Comparison of ENCODE assay signal across 8 cellular contexts in the genomic region with DNA sequence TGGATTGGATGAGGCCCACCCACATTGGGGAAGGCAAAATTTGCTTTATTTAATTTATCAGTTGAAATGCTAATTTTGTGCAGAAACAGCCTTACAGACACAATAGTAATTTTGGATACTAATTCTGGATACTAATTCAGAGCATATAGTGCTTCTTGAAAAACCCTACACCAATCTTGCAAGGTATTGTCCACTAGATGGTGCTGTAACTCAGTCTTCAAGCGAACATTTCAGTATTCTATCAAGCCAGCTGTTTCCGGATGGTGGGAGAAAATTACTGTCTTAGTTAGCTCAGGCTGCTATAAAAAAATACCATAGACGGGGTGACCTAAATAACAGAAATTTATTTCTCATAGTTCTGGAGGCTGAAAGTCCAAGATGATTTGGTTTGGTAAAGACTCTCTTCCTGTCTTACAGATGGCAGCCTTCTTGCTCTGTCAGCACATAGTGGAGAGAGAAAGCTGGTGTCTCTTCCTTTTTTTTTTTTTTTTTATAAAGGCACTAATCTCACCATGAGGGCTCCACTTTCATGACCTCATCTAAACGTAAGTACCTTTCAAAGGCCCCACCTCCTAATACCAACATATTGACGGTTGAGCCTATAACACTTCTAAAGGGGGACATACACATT.
DNase-seq lines count a peak whose midpoint lies in the region; ATAC-seq and TF ChIP-seq lines count a peak whose summit lies in the region.

No MANE protein-coding gene starts in this region.

- peak; percentile 59 for DNase-seq in MV-4-11 (lab: John Stamatoyannopoulos, UW)
- peak; percentile 39 for DNase-seq in WERI-Rb-1
- DNase-seq in mesendoderm = peak; percentile 85
- no peak for DNase-seq in activated CD8-positive, alpha-beta memory T cell treated with anti-CD3 and anti-CD28 coated beads, Interleukin-2, amount 50 U/mL, for 4 hours
- no peak for DNase-seq in activated naive CD4-positive, alpha-beta T cell treated with anti-CD3 and anti-CD28 coated beads, Interleukin-2, amount 10 ng/mL, durations not matched to agents 7 days and 5 days

- no peak overlapping the region for H3K27ac Mint-ChIP-seq in activated naive CD4-positive, alpha-beta T cell treated with anti-CD3 and anti-CD28 coated beads, Interleukin-2, amount 10 ng/mL, durations not matched to agents 7 days and 5 days

- no peaks in the 10 kb centered on the region for H3K27me3 Mint-ChIP-seq in activated naive CD4-positive, alpha-beta T cell treated with anti-CD3 and anti-CD28 coated beads, Interleukin-2, amount 10 ng/mL, durations not matched to agents 7 days and 5 days

- no peak overlapping the region for H3K4me3 Mint-ChIP-seq in activated naive CD4-positive, alpha-beta T cell treated with anti-CD3 and anti-CD28 coated beads, Interleukin-2, amount 10 ng/mL, durations not matched to agents 7 days and 5 days

- no CpG with 5 or more reads among the region's 5 CpGs for WGBS in mesendoderm (ENCODE audit: extremely low coverage, insufficient coverage, low lambda C conversion rate)

- no peak overlapping the region for H2BK5ac ChIP-seq in mesendoderm (ENCODE audit: low read length)

- H3K4me2 ChIP-seq in mesendoderm (ENCODE audit: low read length) = no peak overlapping the region

- H3K36me3 Mint-ChIP-seq in activated naive CD4-positive, alpha-beta T cell treated with anti-CD3 and anti-CD28 coated beads, Interleukin-2, amount 10 ng/mL, durations not matched to agents 7 days and 5 days = no peaks in the 10 kb centered on the region

- no peaks in the 10 kb centered on the region for H3K4me1 ChIP-seq in mesendoderm (ENCODE audit: control insufficient read depth, low read depth, low read length)

- H4K5ac ChIP-seq in mesendoderm (ENCODE audit: low read length) = no peak overlapping the region

- H3K27me3 ChIP-seq in WERI-Rb-1 (ENCODE audit: insufficient read depth, low read depth, severe bottlenecking) (no peaks in the 10 kb centered on the region), mesendoderm (ENCODE audit: insufficient read depth, low read length, poor library complexity) (no peaks in the 10 kb centered on the region)

- H3K4me1 Mint-ChIP-seq in activated naive CD4-positive, alpha-beta T cell treated with anti-CD3 and anti-CD28 coated beads, Interleukin-2, amount 10 ng/mL, durations not matched to agents 7 days and 5 days = no peaks in the 10 kb centered on the region

- H3K9me3 ChIP-seq in WERI-Rb-1 (ENCODE audit: severe bottlenecking) = no peaks in the 10 kb centered on the region

- H3K36me3 ChIP-seq in WERI-Rb-1 (no peaks in the 10 kb centered on the region), mesendoderm (ENCODE audit: control insufficient read depth, insufficient read depth, low read length) (no peaks in the 10 kb centered on the region)

- peak overlapping the region; percentile 74 for H2BK15ac ChIP-seq in mesendoderm (replicated peaks; ENCODE audit: low read depth)

- no peak overlapping the region for H2AK5ac ChIP-seq in mesendoderm (ENCODE audit: low read length)

- H3K4me3 ChIP-seq in WERI-Rb-1 (ENCODE audit: low read depth, low read length) = peak overlapping the region; percentile 16
- no peak overlapping the region for H3K4me3 ChIP-seq in mesendoderm (ENCODE audit: low read length)

- no peak overlapping the region for H4K8ac ChIP-seq in mesendoderm (ENCODE audit: low read depth, low read length)

- no peaks in the 10 kb centered on the region for H3K79me1 ChIP-seq in mesendoderm (ENCODE audit: low read length)

- no peak overlapping the region for H3K18ac ChIP-seq in mesendoderm (ENCODE audit: low read length)

- ATAC-seq in GM18858 (IDR thresholded peaks at IDR 0.05; ENCODE audit: unreplicated experiment) (peak; percentile 66), HG03139 (IDR thresholded peaks at IDR 0.05; ENCODE audit: unreplicated experiment) (no peak), GM18505 (IDR thresholded peaks at IDR 0.05; ENCODE audit: unreplicated experiment) (no peak)

- no peak overlapping the region for H3K4ac ChIP-seq in mesendoderm (ENCODE audit: low read depth, low read length)

- peaks cover 3% of the 10 kb centered on the region for H3K9me3 Mint-ChIP-seq in activated naive CD4-positive, alpha-beta T cell treated with anti-CD3 and anti-CD28 coated beads, Interleukin-2, amount 10 ng/mL, durations not matched to agents 7 days and 5 days

- no peak overlapping the region for H3K27ac ChIP-seq in WERI-Rb-1
- no peak overlapping the region for H3K27ac ChIP-seq in mesendoderm (ENCODE audit: low read depth, low read length)

- TF ChIP-seq POLR2A in GM18505 (IDR thresholded peaks at IDR 0.05; ENCODE audit: borderline replicate concordance, extremely low read depth, insufficient read depth, insufficient read length) = no peak

- peak; percentile 43 for TF ChIP-seq CTCF in WERI-Rb-1 (IDR thresholded peaks at IDR 0.05; ENCODE audit: low read depth, low read length)

- no peak overlapping the region for H3K56ac ChIP-seq in mesendoderm (ENCODE audit: low read length)

- H3K79me2 ChIP-seq in mesendoderm (ENCODE audit: control insufficient read depth, insufficient read depth, low read length) = no peaks in the 10 kb centered on the region

- H3K9ac ChIP-seq in mesendoderm (ENCODE audit: low read length) = no peak overlapping the region

- no peak overlapping the region for H2BK120ac ChIP-seq in mesendoderm (ENCODE audit: low read depth, low read length)

- no peak overlapping the region for H3K23ac ChIP-seq in mesendoderm (ENCODE audit: low read length)

- CTCF ChIA-PET in activated naive CD4-positive, alpha-beta T cell treated with anti-CD3 and anti-CD28 coated beads, Interleukin-2, amount 10 ng/mL, durations not matched to agents 7 days and 5 days (lab: Charles Lee) = interaction anchor here (0.6 kb wide), 2 partner anchors 14 to 15 kb away, joined by 3 read pairs; no protein-coding TSS in a partner anchor

Comparison
In these comparisons a context has a peak if more than half of its experiments do, and no peak if none do; other contexts are left out.
1. DNase-seq: peak in MV-4-11 (single experiment), WERI-Rb-1 (single experiment) and mesendoderm (single experiment); none in activated CD8-positive, alpha-beta memory T cell treated with anti-CD3 and anti-CD28 coated beads, Interleukin-2, amount 50 U/mL, for 4 hours (single experiment) and activated naive CD4-positive, alpha-beta T cell treated with anti-CD3 and anti-CD28 coated beads, Interleukin-2, amount 10 ng/mL, durations not matched to agents 7 days and 5 days (single experiment).